Comparison of ENCODE assay signal across 1 cellular context in the genomic region with DNA sequence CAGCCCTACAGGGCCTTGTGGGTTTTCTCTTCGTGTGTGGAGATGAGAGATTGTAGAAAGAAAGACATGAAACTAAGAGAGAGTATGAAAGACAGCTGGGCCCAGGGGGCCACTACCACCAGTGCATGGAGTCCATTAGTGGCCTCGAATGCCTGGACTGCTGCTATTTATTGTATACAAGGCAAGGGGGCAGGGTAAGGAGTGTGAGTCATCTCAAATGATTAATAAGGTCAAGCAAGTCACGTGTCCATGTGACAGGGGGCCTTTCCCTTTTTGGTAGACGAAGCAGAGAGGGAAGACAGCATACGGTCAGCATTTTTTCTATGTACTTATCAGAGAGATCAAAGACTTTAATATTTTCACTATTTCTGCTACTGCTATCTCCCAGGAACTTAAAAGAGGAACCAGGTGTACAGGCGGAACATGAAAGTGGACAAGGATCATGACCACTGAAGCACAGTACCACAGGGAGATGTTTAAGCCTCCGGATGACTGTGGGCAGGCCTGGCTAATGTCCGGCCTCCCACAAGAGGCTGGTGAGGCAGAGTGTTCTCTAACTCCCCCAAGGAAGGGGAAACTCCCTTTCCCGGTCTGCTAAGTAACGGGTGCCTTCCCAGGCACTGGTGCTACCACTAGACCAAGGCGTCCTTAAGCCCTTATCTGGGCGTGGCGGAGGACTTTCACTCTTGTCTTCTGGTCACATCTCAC.
A peak's percentile ranks its signal among the peaks of the same experiment; 100 is the strongest.
TF ChIP-seq lines count a peak whose summit lies in the region.

No MANE protein-coding gene starts in this region.

TF ChIP-seq in HepG2, 621 proteins besides CTCF, POLR2A, EP300 and RAD21 (continued from another document and continues in another):
- TF ChIP-seq, protein P1, sequence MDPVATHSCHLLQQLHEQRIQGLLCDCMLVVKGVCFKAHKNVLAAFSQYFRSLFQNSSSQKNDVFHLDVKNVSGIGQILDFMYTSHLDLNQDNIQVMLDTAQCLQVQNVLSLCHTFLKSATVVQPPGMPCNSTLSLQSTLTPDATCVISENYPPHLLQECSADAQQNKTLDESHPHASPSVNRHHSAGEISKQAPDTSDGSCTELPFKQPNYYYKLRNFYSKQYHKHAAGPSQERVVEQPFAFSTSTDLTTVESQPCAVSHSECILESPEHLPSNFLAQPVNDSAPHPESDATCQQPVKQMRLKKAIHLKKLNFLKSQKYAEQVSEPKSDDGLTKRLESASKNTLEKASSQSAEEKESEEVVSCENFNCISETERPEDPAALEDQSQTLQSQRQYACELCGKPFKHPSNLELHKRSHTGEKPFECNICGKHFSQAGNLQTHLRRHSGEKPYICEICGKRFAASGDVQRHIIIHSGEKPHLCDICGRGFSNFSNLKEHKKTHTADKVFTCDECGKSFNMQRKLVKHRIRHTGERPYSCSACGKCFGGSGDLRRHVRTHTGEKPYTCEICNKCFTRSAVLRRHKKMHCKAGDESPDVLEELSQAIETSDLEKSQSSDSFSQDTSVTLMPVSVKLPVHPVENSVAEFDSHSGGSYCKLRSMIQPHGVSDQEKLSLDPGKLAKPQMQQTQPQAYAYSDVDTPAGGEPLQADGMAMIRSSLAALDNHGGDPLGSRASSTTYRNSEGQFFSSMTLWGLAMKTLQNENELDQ (CRISPR knock-in tag; IDR thresholded peaks at IDR 0.05; ENCODE audit: borderline replicate concordance), result no peak
- no peak for TF ChIP-seq ZNF3 (CRISPR knock-in tag; IDR thresholded peaks at IDR 0.05)
- TF ChIP-seq ARHGAP35 (CRISPR knock-in tag; IDR thresholded peaks at IDR 0.05; ENCODE audit: borderline replicate concordance), result no peak
- no peak for TF ChIP-seq ZNF17 (CRISPR knock-in tag; IDR thresholded peaks at IDR 0.05)
- TF ChIP-seq ZNF577 (CRISPR knock-in tag; IDR thresholded peaks at IDR 0.05; ENCODE audit: borderline replicate concordance, low read depth), result no peak
- TF ChIP-seq RCOR2 (CRISPR knock-in tag; IDR thresholded peaks at IDR 0.05), result no peak
- TF ChIP-seq KLF12 (CRISPR knock-in tag; IDR thresholded peaks at IDR 0.05; ENCODE audit: borderline replicate concordance), result no peak
- no peak for TF ChIP-seq REXO4 (CRISPR knock-in tag; IDR thresholded peaks at IDR 0.05; ENCODE audit: borderline replicate concordance)
- no peak for TF ChIP-seq ZNF362 (CRISPR knock-in tag; IDR thresholded peaks at IDR 0.05; ENCODE audit: borderline replicate concordance)
- TF ChIP-seq EHMT2 (IDR thresholded peaks at IDR 0.05; ENCODE audit: borderline replicate concordance, low read depth, low read length), result no peak
- TF ChIP-seq MTERF4 (CRISPR knock-in tag; IDR thresholded peaks at IDR 0.05), result no peak
- no peak for TF ChIP-seq HBP1 (CRISPR knock-in tag; IDR thresholded peaks at IDR 0.05; ENCODE audit: low read depth)
- no peak for TF ChIP-seq ZNF839 (CRISPR knock-in tag; IDR thresholded peaks at IDR 0.05; ENCODE audit: borderline replicate concordance)
- no peak for TF ChIP-seq KAT2B (IDR thresholded peaks at IDR 0.05; ENCODE audit: borderline replicate concordance, low read depth, low read length)
- no peak for TF ChIP-seq ZC3H4 (CRISPR knock-in tag; IDR thresholded peaks at IDR 0.05; ENCODE audit: borderline replicate concordance)
- TF ChIP-seq ZNF567 (CRISPR knock-in tag; IDR thresholded peaks at IDR 0.05; ENCODE audit: borderline replicate concordance), result no peak
- no peak for TF ChIP-seq MTF2 (CRISPR knock-in tag; IDR thresholded peaks at IDR 0.05; ENCODE audit: borderline replicate concordance)
- TF ChIP-seq BRF2 (CRISPR knock-in tag; IDR thresholded peaks at IDR 0.05), result no peak
- TF ChIP-seq, protein P2, sequence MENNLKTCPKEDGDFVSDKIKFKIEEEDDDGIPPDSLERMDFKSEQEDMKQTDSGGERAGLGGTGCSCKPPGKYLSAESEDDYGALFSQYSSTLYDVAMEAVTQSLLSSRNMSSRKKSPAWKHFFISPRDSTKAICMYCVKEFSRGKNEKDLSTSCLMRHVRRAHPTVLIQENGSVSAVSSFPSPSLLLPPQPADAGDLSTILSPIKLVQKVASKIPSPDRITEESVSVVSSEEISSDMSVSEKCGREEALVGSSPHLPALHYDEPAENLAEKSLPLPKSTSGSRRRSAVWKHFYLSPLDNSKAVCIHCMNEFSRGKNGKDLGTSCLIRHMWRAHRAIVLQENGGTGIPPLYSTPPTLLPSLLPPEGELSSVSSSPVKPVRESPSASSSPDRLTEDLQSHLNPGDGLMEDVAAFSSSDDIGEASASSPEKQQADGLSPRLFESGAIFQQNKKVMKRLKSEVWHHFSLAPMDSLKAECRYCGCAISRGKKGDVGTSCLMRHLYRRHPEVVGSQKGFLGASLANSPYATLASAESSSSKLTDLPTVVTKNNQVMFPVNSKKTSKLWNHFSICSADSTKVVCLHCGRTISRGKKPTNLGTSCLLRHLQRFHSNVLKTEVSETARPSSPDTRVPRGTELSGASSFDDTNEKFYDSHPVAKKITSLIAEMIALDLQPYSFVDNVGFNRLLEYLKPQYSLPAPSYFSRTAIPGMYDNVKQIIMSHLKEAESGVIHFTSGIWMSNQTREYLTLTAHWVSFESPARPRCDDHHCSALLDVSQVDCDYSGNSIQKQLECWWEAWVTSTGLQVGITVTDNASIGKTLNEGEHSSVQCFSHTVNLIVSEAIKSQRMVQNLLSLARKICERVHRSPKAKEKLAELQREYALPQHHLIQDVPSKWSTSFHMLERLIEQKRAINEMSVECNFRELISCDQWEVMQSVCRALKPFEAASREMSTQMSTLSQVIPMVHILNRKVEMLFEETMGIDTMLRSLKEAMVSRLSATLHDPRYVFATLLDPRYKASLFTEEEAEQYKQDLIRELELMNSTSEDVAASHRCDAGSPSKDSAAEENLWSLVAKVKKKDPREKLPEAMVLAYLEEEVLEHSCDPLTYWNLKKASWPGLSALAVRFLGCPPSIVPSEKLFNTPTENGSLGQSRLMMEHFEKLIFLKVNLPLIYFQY (CRISPR knock-in tag; IDR thresholded peaks at IDR 0.05; ENCODE audit: borderline replicate concordance), result no peak
- no peak for TF ChIP-seq ZNF800 (CRISPR knock-in tag; IDR thresholded peaks at IDR 0.05)
- TF ChIP-seq, protein P3, sequence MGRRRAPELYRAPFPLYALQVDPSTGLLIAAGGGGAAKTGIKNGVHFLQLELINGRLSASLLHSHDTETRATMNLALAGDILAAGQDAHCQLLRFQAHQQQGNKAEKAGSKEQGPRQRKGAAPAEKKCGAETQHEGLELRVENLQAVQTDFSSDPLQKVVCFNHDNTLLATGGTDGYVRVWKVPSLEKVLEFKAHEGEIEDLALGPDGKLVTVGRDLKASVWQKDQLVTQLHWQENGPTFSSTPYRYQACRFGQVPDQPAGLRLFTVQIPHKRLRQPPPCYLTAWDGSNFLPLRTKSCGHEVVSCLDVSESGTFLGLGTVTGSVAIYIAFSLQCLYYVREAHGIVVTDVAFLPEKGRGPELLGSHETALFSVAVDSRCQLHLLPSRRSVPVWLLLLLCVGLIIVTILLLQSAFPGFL (CRISPR knock-in tag; IDR thresholded peaks at IDR 0.05), result no peak
- no peak for TF ChIP-seq CENPX (CRISPR knock-in tag; IDR thresholded peaks at IDR 0.05)
- TF ChIP-seq IRF1 (CRISPR knock-in tag; IDR thresholded peaks at IDR 0.05; ENCODE audit: low read depth), result no peak
- no peak for TF ChIP-seq ZFP1 (CRISPR knock-in tag; IDR thresholded peaks at IDR 0.05)
- no peak for TF ChIP-seq KLF9 (CRISPR knock-in tag; IDR thresholded peaks at IDR 0.05; ENCODE audit: low read depth)
- no peak for TF ChIP-seq ZNF143 (CRISPR knock-in tag; IDR thresholded peaks at IDR 0.05)
- TF ChIP-seq ZFP41 (CRISPR knock-in tag; IDR thresholded peaks at IDR 0.05; ENCODE audit: borderline replicate concordance), result no peak
- no peak for TF ChIP-seq MIER2 (CRISPR knock-in tag; IDR thresholded peaks at IDR 0.05)
- TF ChIP-seq ZNF891 (CRISPR knock-in tag; IDR thresholded peaks at IDR 0.05), result no peak
- TF ChIP-seq, protein P4, sequence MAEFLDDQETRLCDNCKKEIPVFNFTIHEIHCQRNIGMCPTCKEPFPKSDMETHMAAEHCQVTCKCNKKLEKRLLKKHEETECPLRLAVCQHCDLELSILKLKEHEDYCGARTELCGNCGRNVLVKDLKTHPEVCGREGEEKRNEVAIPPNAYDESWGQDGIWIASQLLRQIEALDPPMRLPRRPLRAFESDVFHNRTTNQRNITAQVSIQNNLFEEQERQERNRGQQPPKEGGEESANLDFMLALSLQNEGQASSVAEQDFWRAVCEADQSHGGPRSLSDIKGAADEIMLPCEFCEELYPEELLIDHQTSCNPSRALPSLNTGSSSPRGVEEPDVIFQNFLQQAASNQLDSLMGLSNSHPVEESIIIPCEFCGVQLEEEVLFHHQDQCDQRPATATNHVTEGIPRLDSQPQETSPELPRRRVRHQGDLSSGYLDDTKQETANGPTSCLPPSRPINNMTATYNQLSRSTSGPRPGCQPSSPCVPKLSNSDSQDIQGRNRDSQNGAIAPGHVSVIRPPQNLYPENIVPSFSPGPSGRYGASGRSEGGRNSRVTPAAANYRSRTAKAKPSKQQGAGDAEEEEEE (CRISPR knock-in tag; IDR thresholded peaks at IDR 0.05; ENCODE audit: borderline replicate concordance), result no peak
- TF ChIP-seq ZNF34 (CRISPR knock-in tag; IDR thresholded peaks at IDR 0.05; ENCODE audit: borderline replicate concordance), result no peak
- TF ChIP-seq ARNT (IDR thresholded peaks at IDR 0.05), result no peak
- no peak for TF ChIP-seq ZNF616 (CRISPR knock-in tag; IDR thresholded peaks at IDR 0.05; ENCODE audit: low read depth)
- TF ChIP-seq HNRNPL (IDR thresholded peaks at IDR 0.05; ENCODE audit: low read depth, low read length), result no peak
- no peak for TF ChIP-seq ZNF589 (CRISPR knock-in tag; conservative IDR thresholded peaks at IDR 0.05)
- no peak for TF ChIP-seq ZNF777 (CRISPR knock-in tag; IDR thresholded peaks at IDR 0.05)
- TF ChIP-seq, protein P5, sequence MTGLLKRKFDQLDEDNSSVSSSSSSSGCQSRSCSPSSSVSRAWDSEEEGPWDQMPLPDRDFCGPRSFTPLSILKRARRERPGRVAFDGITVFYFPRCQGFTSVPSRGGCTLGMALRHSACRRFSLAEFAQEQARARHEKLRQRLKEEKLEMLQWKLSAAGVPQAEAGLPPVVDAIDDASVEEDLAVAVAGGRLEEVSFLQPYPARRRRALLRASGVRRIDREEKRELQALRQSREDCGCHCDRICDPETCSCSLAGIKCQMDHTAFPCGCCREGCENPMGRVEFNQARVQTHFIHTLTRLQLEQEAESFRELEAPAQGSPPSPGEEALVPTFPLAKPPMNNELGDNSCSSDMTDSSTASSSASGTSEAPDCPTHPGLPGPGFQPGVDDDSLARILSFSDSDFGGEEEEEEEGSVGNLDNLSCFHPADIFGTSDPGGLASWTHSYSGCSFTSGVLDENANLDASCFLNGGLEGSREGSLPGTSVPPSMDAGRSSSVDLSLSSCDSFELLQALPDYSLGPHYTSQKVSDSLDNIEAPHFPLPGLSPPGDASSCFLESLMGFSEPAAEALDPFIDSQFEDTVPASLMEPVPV (CRISPR knock-in tag; IDR thresholded peaks at IDR 0.05), result no peak
- no peak for TF ChIP-seq RNF2 (conservative IDR thresholded peaks at IDR 0.05; ENCODE audit: low read depth)
- peak; percentile 63 for TF ChIP-seq MED1 (CRISPR knock-in tag; IDR thresholded peaks at IDR 0.05)
- no peak for TF ChIP-seq ZSCAN20 (CRISPR knock-in tag; IDR thresholded peaks at IDR 0.05; ENCODE audit: borderline replicate concordance)
- no peak for TF ChIP-seq ZNF446 (CRISPR knock-in tag; IDR thresholded peaks at IDR 0.05)
